Comparison of ENCODE assay signal across 13 cellular contexts in the genomic region with DNA sequence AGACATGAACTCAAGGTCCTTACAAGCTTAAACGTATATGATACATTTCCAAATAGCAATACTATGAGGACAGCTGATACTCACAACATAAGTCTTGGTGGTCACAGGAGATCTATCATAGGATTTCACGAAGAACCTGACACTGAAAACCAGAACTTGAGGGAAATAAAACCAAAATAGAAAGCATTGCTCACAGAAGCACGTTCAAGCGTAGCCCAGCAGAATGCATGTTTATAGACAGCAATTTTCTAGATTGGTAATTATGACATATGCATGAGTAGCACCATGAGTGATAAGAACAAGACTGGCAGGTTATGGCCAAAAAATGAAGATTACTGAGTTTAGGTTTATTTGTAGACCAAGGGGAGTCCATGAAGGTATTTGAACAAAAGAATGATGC.
DNase-seq lines count a peak whose midpoint lies in the region; ATAC-seq, FAIRE-seq and TF ChIP-seq lines count a peak whose summit lies in the region.
"Had no signal": no experiment of that assay in that cellular context is flagged by ENCODE, and none has a peak within 500 bp of the region (broad histone marks: within the 10 kb centered on the region; RNA-seq: fewer than 3 reads in every experiment).

No MANE protein-coding gene starts in this region.

- H2AFZ ChIP-seq in OCI-LY3 (ENCODE audit: low read depth, low read length): no peak overlapping the region
- no peak overlapping the region; the same call in 1 of the 2 replicates for H2AFZ ChIP-seq in GM12878 (ENCODE audit: control insufficient read depth, low read depth, low read length)

- H3K9me3 Mint-ChIP-seq in glutamatergic neuron (ENCODE audit: unreplicated experiment): no peaks in the 10 kb centered on the region

- H3K4me3 Mint-ChIP-seq in glutamatergic neuron (ENCODE audit: unreplicated experiment): no peak overlapping the region

- H3K9ac ChIP-seq in OCI-LY3 (ENCODE audit: low read length) (no peak overlapping the region), GM12878 (ENCODE audit: control insufficient read depth, insufficient read depth, low read length) (no peak overlapping the region)

- no peak for FAIRE-seq in GM12878 (lab: Jason Lieb, UNC)
- FAIRE-seq: keratinocyte had no signal

- H3K27me3 ChIP-seq in OCI-LY3 (ENCODE audit: low read depth, low read length): no peaks in the 10 kb centered on the region
- H3K27me3 ChIP-seq in GM12878 (replicated peaks in 1 of 2; ENCODE audit: control insufficient read depth in 2 of 2, insufficient read depth in 2 of 2, low read length in 1 of 2): no peaks in the 10 kb centered on the region
- no peaks in the 10 kb centered on the region for H3K27me3 ChIP-seq in uterus
- H3K27me3 ChIP-seq: MG63, tibial nerve had no signal

- H3K27ac ChIP-seq in OCI-LY3 (ENCODE audit: low read length) (no peak overlapping the region), GM12878 (ENCODE audit: control insufficient read depth, insufficient read depth) (no peak overlapping the region), uterus (no peak overlapping the region)

- TF ChIP-seq POLR2A in GM12878 (IDR thresholded peaks at IDR 0.05; ENCODE audit: low read depth, low read length) (no peak), uterus (IDR thresholded peaks at IDR 0.05) (no peak)

- no peak overlapping the region for H3K4me3 ChIP-seq in OCI-LY3 (ENCODE audit: low read length)
- no peak overlapping the region for H3K4me3 ChIP-seq in GM12878
- H3K4me3 ChIP-seq in uterus: no peak overlapping the region
- H3K4me3 ChIP-seq: MG63, tibial nerve had no signal

- no peaks in the 10 kb centered on the region for H3K36me3 Mint-ChIP-seq in glutamatergic neuron (ENCODE audit: unreplicated experiment)

- H3K27me3 Mint-ChIP-seq in glutamatergic neuron (ENCODE audit: unreplicated experiment): no peaks in the 10 kb centered on the region

- no TSS peak for BruUV-seq in GM12878 (replicated peaks; lab: Mats Ljungman, UMichigan)

- no peaks in the 10 kb centered on the region for H3K4me1 Mint-ChIP-seq in glutamatergic neuron (ENCODE audit: low read depth, unreplicated experiment)

- in situ Hi-C loops in GM12878 (cut with MboI): no loop called here

- H3K4me2 ChIP-seq in OCI-LY3 (ENCODE audit: low read length): peak overlapping the region; percentile 55
- no peak overlapping the region; the same call in 1 of the 2 replicates for H3K4me2 ChIP-seq in GM12878 (ENCODE audit: control insufficient read depth, insufficient read depth)

- CTCF ChIA-PET in GM12878 (lab: Yijun Ruan, JAX): interaction anchor here (0.6 to 1.4 kb wide), 3 partner anchors 12 to 85 kb away, joined by 3 to 4 read pairs (median 3); no protein-coding TSS in a partner anchor

- H3K36me3 ChIP-seq in OCI-LY3 (replicated peaks; ENCODE audit: low read depth, low read length) (no peaks in the 10 kb centered on the region), GM12878 (ENCODE audit: control insufficient read depth in 2 of 2, insufficient read depth in 2 of 2, low read length in 1 of 2) (no peaks in the 10 kb centered on the region), uterus (no peaks in the 10 kb centered on the region)
- H3K36me3 ChIP-seq: MG63, tibial nerve had no signal

- SMC1A ChIA-PET in GM12878 (lab: Charles Lee; ENCODE audit: uncharacterized antibody, unreplicated experiment): interaction anchor here (0.7 to 2.2 kb wide), 8 partner anchors 10 to 176 kb away, joined by 3 to 8 read pairs (median 3); no protein-coding TSS in a partner anchor

- H4K20me1 ChIP-seq in OCI-LY3 (ENCODE audit: insufficient read depth, low read length) (no peaks in the 10 kb centered on the region), GM12878 (ENCODE audit: control insufficient read depth, insufficient read depth) (no peaks in the 10 kb centered on the region)

- no peak overlapping the region for H3K27ac Mint-ChIP-seq in glutamatergic neuron (ENCODE audit: unreplicated experiment)

- intact Hi-C loops in GM12878 (cut with micrococcal nuclease; ENCODE audit: unreplicated experiment) (no loop called here), uterus (cut with DNase I; ENCODE audit: low total_unique reads) (no loop called here)

- DNase-seq in stimulated activated CD4-positive, alpha-beta T cell treated with anti-CD3 and anti-CD28 coated beads, Interleukin-4, amount 100 ng/mL, for 24 hours: peak; percentile 42
- DNase-seq in stimulated activated CD4-positive, alpha-beta T cell treated with anti-CD3 and anti-CD28 coated beads, Interleukin-12 subunit alpha, Interleukin-12 subunit beta, amount 100 ng/mL, for 4 hours: no peak
- DNase-seq in GM12878 (ENCODE audit: low read depth, low spot score) (no peak), glutamatergic neuron (no peak), uterus (no peak), SHP77 treated with DMSO at 0.1 percent for 48 hours (lab: John Stamatoyannopoulos, UW) (no peak)
- DNase-seq: C1 segment of cervical spinal cord, head of caudate nucleus, MG63, NCI-H2081 had no signal

- H3K4me1 ChIP-seq in OCI-LY3 (ENCODE audit: low read length): peaks cover 31% of the 10 kb centered on the region
- peaks cover 19% of the 10 kb centered on the region for H3K4me1 ChIP-seq in GM12878 (ENCODE audit: control insufficient read depth, insufficient read depth, low read length)
- H3K4me1 ChIP-seq in uterus: no peaks in the 10 kb centered on the region

- H3K9me3 ChIP-seq in OCI-LY3 (ENCODE audit: insufficient read depth, low read length) (no peaks in the 10 kb centered on the region), GM12878 (replicated peaks; ENCODE audit: control insufficient read depth, insufficient read depth, low read length) (no peaks in the 10 kb centered on the region), uterus (no peaks in the 10 kb centered on the region)
- H3K9me3 ChIP-seq: MG63, tibial nerve had no signal

- TF ChIP-seq CTCF in OCI-LY3 (IDR thresholded peaks at IDR 0.05; ENCODE audit: low read depth, low read length): no peak
- no peak for TF ChIP-seq CTCF in GM12878 (IDR thresholded peaks at IDR 0.05 in 2 of 3, conservative IDR thresholded peaks at IDR 0.05 in 1 of 3; ENCODE audit: control insufficient read depth in 2 of 3, extremely low read depth in 1 of 3, insufficient read depth in 1 of 3, low read depth in 3 of 3, low read length in 3 of 3)
- TF ChIP-seq CTCF in glutamatergic neuron (IDR thresholded peaks at IDR 0.05; ENCODE audit: partially characterized antibody, unreplicated experiment): no peak
- TF ChIP-seq CTCF in uterus (IDR thresholded peaks at IDR 0.05): no peak

- POLR2A ChIA-PET in GM12878 (lab: Charles Lee): no interaction called here

- H3K79me2 ChIP-seq in OCI-LY3 (ENCODE audit: low read length): no peaks in the 10 kb centered on the region
- no peaks in the 10 kb centered on the region for H3K79me2 ChIP-seq in GM12878 (ENCODE audit: control insufficient read depth, insufficient read depth, low read length)

- WGBS in GM12878 (ENCODE audit: insufficient coverage, insufficient replicate concordance, low lambda C conversion rate, missing lambda C conversion rate): 1% methylated on average over 4 of the region's 4 CpGs

- TF ChIP-seq EP300 in GM12878 (IDR thresholded peaks at IDR 0.05; ENCODE audit: borderline replicate concordance in 1 of 2, control insufficient read depth in 1 of 2, low read depth in 2 of 2, low read length in 2 of 2): no peak

- ATAC-seq in GM12878: peak; percentile 22

- RAD21 ChIA-PET in GM12878 (lab: Charles Lee; ENCODE audit: unreplicated experiment): interaction anchor here (1.0 kb wide), 1 partner anchor 67 kb away, joined by 3 read pairs; no protein-coding TSS in a partner anchor

- no peak for TF ChIP-seq RAD21 in GM12878 (IDR thresholded peaks at IDR 0.05; ENCODE audit: insufficient read depth, low read depth, low read length)

TF ChIP-seq in GM12878, 131 proteins besides CTCF, POLR2A, EP300 and RAD21:
- TF ChIP-seq JUNB (IDR thresholded peaks at IDR 0.05) (peak; percentile 50), MEF2A (IDR thresholded peaks at IDR 0.05; ENCODE audit: insufficient read depth, low read depth, low read length) (0 out of 2 replicates have a peak, but pooled peaks have one; percentile 31), SPI1 (IDR thresholded peaks at IDR 0.05; ENCODE audit: borderline replicate concordance, insufficient read depth, low read depth, low read length) (no peak), RUNX3 (IDR thresholded peaks at IDR 0.05; ENCODE audit: low read length) (peak; percentile 70; the same call in 1 of the 2 replicates), PML (IDR thresholded peaks at IDR 0.05; ENCODE audit: low read length) (no peak), TCF12 (IDR thresholded peaks at IDR 0.05; ENCODE audit: low read depth, low read length) (no peak)
- TF ChIP-seq, protein P1, sequence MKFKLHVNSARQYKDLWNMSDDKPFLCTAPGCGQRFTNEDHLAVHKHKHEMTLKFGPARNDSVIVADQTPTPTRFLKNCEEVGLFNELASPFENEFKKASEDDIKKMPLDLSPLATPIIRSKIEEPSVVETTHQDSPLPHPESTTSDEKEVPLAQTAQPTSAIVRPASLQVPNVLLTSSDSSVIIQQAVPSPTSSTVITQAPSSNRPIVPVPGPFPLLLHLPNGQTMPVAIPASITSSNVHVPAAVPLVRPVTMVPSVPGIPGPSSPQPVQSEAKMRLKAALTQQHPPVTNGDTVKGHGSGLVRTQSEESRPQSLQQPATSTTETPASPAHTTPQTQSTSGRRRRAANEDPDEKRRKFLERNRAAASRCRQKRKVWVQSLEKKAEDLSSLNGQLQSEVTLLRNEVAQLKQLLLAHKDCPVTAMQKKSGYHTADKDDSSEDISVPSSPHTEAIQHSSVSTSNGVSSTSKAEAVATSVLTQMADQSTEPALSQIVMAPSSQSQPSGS (IDR thresholded peaks at IDR 0.05; ENCODE audit: low read length): 0 out of 2 replicates have a peak, but pooled peaks have one; percentile 17
- TF ChIP-seq, protein P2, sequence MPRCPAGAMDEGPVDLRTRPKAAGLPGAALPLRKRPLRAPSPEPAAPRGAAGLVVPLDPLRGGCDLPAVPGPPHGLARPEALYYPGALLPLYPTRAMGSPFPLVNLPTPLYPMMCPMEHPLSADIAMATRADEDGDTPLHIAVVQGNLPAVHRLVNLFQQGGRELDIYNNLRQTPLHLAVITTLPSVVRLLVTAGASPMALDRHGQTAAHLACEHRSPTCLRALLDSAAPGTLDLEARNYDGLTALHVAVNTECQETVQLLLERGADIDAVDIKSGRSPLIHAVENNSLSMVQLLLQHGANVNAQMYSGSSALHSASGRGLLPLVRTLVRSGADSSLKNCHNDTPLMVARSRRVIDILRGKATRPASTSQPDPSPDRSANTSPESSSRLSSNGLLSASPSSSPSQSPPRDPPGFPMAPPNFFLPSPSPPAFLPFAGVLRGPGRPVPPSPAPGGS (IDR thresholded peaks at IDR 0.05; ENCODE audit: borderline replicate concordance, insufficient read depth, low read depth, low read length, poor library complexity, severe bottlenecking): peak; percentile 47
TF ChIP-seq in GM12878: peak in this region for 5.
